ENCODE assay signal across 8 cellular contexts in the genomic region with DNA sequence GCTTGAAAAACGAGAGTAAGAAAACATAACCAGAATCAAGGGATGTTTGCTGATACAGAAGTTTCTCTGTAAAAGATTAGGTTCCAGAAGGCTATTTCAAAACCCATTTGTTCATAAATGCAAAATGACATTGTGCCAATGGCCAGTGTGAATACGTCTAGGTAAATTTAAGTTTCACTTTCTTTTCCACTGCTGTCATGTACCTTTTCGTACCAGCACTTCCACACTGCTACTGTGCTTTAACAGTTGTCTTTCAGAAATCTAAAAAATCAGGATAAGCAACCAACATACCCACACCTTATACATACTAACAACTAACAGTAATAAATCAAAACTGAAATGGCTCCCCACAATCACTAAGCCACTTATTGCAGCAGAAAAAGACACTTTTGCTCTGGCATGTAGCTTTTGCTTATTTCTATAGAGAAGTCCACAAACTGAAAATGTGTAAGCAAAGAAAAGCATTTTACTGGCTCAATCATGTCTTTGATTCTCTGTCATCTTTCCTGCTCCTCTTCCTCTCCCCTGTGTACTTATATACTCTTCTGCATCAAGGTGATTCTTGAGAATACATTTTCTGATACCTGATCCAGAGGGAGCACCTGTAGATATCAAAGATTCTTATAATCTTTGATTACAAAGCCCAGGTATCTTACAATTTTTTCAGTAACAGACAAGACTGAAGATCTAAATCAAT. TPM values are rescaled to one million over a fixed set of nuclear protein-coding genes. Genes with fewer than 3 reads are reported as not detected.
DNase-seq lines count a peak whose midpoint lies in the region; ATAC-seq lines count a peak whose summit lies in the region.

No MANE protein-coding gene starts in this region.

- peaks cover 39% of the 10 kb centered on the region for H3K4me1 ChIP-seq in adipocyte (ENCODE audit: control insufficient read depth, insufficient read depth, low read length)

- H3K36me3 ChIP-seq in adipocyte (ENCODE audit: control insufficient read depth, insufficient read depth, low read length, severe bottlenecking): peaks cover 14% of the 10 kb centered on the region

- no peak overlapping the region for H3K9ac ChIP-seq in adipocyte (ENCODE audit: low read length)

- no peaks in the 10 kb centered on the region for H3K9me3 ChIP-seq in adipocyte (ENCODE audit: control insufficient read depth, low read length)

- peak; percentile 42 for ATAC-seq in HG03097 (IDR thresholded peaks at IDR 0.05; ENCODE audit: low FRiP score, unreplicated experiment)

- peak overlapping the region; percentile 58 for H3K4me3 ChIP-seq in adipocyte (ENCODE audit: low read length)

- peak; percentile 9 for DNase-seq in DMS53 (lab: John Stamatoyannopoulos, UW)
- DNase-seq in DMS53 treated with DMSO at 0.1 percent for 48 hours (lab: John Stamatoyannopoulos, UW; ENCODE audit: unreplicated experiment): no peak
- DNase-seq in adipocyte (ENCODE audit: low read depth): no peak
- DNase-seq in lung microvascular endothelial cell (ENCODE audit: low read depth in 2 of 2): peak; percentile 63 to 84
- no peak for DNase-seq in NCI-H146 treated with DMSO at 0.1 percent for 48 hours (lab: John Stamatoyannopoulos, UW; ENCODE audit: unreplicated experiment)
- DNase-seq in ureter (ENCODE audit: low spot score): no peak
- no peak for DNase-seq in activated gamma-delta T cell treated with Interleukin-2 at 50 U/mL for 16 hours

- H3K27me3 ChIP-seq in adipocyte (replicated peaks; ENCODE audit: control insufficient read depth, insufficient read depth, low read length): no peaks in the 10 kb centered on the region

RNA-seq across cellular contexts. Expression of gene ELF1, which starts 34.3 kb away (rescaled TPM):
- total RNA-seq in lung microvascular endothelial cell (61.9 and 80.8 TPM in 2 replicates), ureter (124 TPM)

Comparison
In these comparisons a context has a peak if more than half of its experiments do, and no peak if none do; other contexts are left out.
1. DNase-seq: peak in DMS53 (single experiment) and lung microvascular endothelial cell (2 of 2); none in DMS53 treated with DMSO at 0.1 percent for 48 hours (single experiment), adipocyte (single experiment), NCI-H146 treated with DMSO at 0.1 percent for 48 hours (single experiment), ureter (single experiment) and activated gamma-delta T cell treated with Interleukin-2 at 50 U/mL for 16 hours (single experiment).